Comparison of ENCODE assay signal across 25 cellular contexts in the genomic region with DNA sequence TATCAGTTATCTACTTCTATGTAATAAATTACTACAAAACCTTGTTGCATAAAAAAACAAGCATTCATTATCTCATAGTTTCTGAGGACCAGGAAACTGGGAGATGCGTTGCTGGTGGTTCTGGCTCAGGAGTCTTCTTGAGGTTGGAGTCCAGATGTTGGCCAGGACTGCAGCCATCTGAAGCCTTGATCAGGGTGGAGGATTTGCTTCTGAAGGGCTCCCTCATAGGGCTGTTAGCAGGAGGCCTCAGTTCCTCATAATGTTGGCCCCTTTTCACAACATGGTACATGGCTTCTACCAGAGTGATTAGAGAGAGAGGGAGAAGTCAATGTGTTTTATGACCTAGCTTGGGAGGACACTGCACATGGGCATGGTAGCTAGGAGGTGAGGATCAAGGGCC.
DNase-seq lines count a peak whose midpoint lies in the region; ATAC-seq, FAIRE-seq and TF ChIP-seq lines count a peak whose summit lies in the region.
"Had no signal": no experiment of that assay in that cellular context is flagged by ENCODE, and none has a peak within 500 bp of the region (broad histone marks: within the 10 kb centered on the region; RNA-seq: fewer than 3 reads in every experiment).

No MANE protein-coding gene starts in this region.

- no peak overlapping the region for H3K27ac ChIP-seq in MM.1S (ENCODE audit: low read length)
- H3K27ac ChIP-seq: HL-60, KMS-11, SJSA1 had no signal

- H2AFZ ChIP-seq in MM.1S (ENCODE audit: low read length), result no peak overlapping the region

- H3K9me3 ChIP-seq in MM.1S (replicated peaks; ENCODE audit: insufficient read depth, low read length), result no peaks in the 10 kb centered on the region
- H3K9me3 ChIP-seq: SJSA1 had no signal

- H3K4me1 Mint-ChIP-seq in activated T-cell treated with anti-CD3 and anti-CD28 coated beads, Interleukin-2, amount 50 U/mL, for 24 hours (ENCODE audit: low read depth), result peaks cover 8% of the 10 kb centered on the region
- H3K4me1 Mint-ChIP-seq: IgD-negative memory B cell had no signal

- H3K36me3 ChIP-seq in MM.1S (replicated peaks; ENCODE audit: insufficient read depth, low read length), result no peaks in the 10 kb centered on the region
- H3K36me3 ChIP-seq: SJSA1 had no signal

- H3K9me3 Mint-ChIP-seq in activated T-cell treated with anti-CD3 and anti-CD28 coated beads, Interleukin-2, amount 50 U/mL, for 24 hours, result no peaks in the 10 kb centered on the region

- peaks cover 21% of the 10 kb centered on the region for H3K27me3 Mint-ChIP-seq in activated T-cell treated with anti-CD3 and anti-CD28 coated beads, Interleukin-2, amount 50 U/mL, for 24 hours

- H3K79me2 ChIP-seq in MM.1S (ENCODE audit: low read length), result no peaks in the 10 kb centered on the region

- no peak overlapping the region for H3K27ac Mint-ChIP-seq in activated T-cell treated with anti-CD3 and anti-CD28 coated beads, Interleukin-2, amount 50 U/mL, for 24 hours
- H3K27ac Mint-ChIP-seq: T-cell had no signal

- H3K36me3 Mint-ChIP-seq in activated T-cell treated with anti-CD3 and anti-CD28 coated beads, Interleukin-2, amount 50 U/mL, for 24 hours (ENCODE audit: low read depth), result no peaks in the 10 kb centered on the region
- H3K36me3 Mint-ChIP-seq: IgD-negative memory B cell, T-cell had no signal

- peak overlapping the region; percentile 15 for H3K4me2 ChIP-seq in MM.1S (ENCODE audit: low read depth, low read length)
- H3K4me2 ChIP-seq: KMS-11 had no signal

- no peaks in the 10 kb centered on the region for H4K20me1 ChIP-seq in MM.1S (ENCODE audit: insufficient read depth, low read length)

- H3K9me2 ChIP-seq in MM.1S (replicated peaks; ENCODE audit: insufficient read depth, low read length), result no peaks in the 10 kb centered on the region

- no peaks in the 10 kb centered on the region for H3F3A ChIP-seq in MM.1S (ENCODE audit: insufficient read depth, low read length)

- no peak for TF ChIP-seq CTCF in MM.1S (IDR thresholded peaks at IDR 0.05; ENCODE audit: low read length)

- TF ChIP-seq POLR2A in GM12891 (IDR thresholded peaks at IDR 0.05; ENCODE audit: low read depth, low read length), result no peak

- DNase-seq in GM12891 (ENCODE audit: insufficient read length, low spot score), result no peak
- DNase-seq in MM.1S, result no peak
- peak; percentile 13 for DNase-seq in ecto neural progenitor cell (ENCODE audit: low spot score)
- no peak for DNase-seq in UCSD-AML1 (lab: John Stamatoyannopoulos, UW; ENCODE audit: unreplicated experiment)
- no peak for DNase-seq in activated T-cell treated with anti-CD3 and anti-CD28 coated beads, Interleukin-2, amount 50 U/mL, for 24 hours
- DNase-seq in cerebellum (ENCODE audit: low spot score), result no peak
- DNase-seq: Calu3; DMS79 treated with DMSO at 0.1 percent for 48 hours; GF-D8; H7; NCI-H1092 treated with DMSO at 0.1 percent for 48 hours; NCI-H1436; NCI-H187; NCI-H524; NCI-H748 treated with DMSO at 0.1 percent for 48 hours; NK-92 treated with Interleukin-12 subunit alpha and Interleukin-12 subunit beta, amount 100 ng/mL, for 24 hours; PC-3; T-cell had no signal

- ATAC-seq in GM19395 (IDR thresholded peaks at IDR 0.05; ENCODE audit: unreplicated experiment), result peak; percentile 44
- ATAC-seq in GM18868 (IDR thresholded peaks at IDR 0.05; ENCODE audit: unreplicated experiment), result no peak
- ATAC-seq: PC-3, Right ventricle myocardium inferior, T-cell had no signal

- H3K4me1 ChIP-seq in MM.1S (ENCODE audit: low read length), result peaks cover 9% of the 10 kb centered on the region; the same call in 1 of the 2 replicates
- H3K4me1 ChIP-seq: SJSA1 had no signal

- H3K9ac ChIP-seq in MM.1S (ENCODE audit: low read length), result no peak overlapping the region
- H3K9ac ChIP-seq: KMS-11 had no signal

- H3K4me3 Mint-ChIP-seq in activated T-cell treated with anti-CD3 and anti-CD28 coated beads, Interleukin-2, amount 50 U/mL, for 24 hours, result no peak overlapping the region
- H3K4me3 Mint-ChIP-seq: IgD-negative memory B cell, T-cell had no signal

- no peaks in the 10 kb centered on the region for H3K27me3 ChIP-seq in MM.1S (replicated peaks; ENCODE audit: insufficient read depth, low read length)
- H3K27me3 ChIP-seq: SJSA1 had no signal

- no peak for FAIRE-seq in GM12891 (lab: Jason Lieb, UNC)

- no peak overlapping the region for H3K4me3 ChIP-seq in MM.1S (ENCODE audit: low read length)
- H3K4me3 ChIP-seq: SJSA1 had no signal

TF ChIP-seq in GM12891, 5 proteins besides CTCF, POLR2A, EP300 and RAD21:
- TF ChIP-seq PAX5 (IDR thresholded peaks at IDR 0.05; ENCODE audit: insufficient read depth, low read length, severe bottlenecking) (no peak), POLR2AphosphoS5 (IDR thresholded peaks at IDR 0.05; ENCODE audit: low read depth, low read length) (no peak), POU2F2 (IDR thresholded peaks at IDR 0.05; ENCODE audit: low read depth, low read length) (no peak), SPI1 (IDR thresholded peaks at IDR 0.05; ENCODE audit: low read depth, low read length) (peak; percentile 30; the same call in 1 of the 2 replicates)
